In genomic region chr9:134644381-134644714, GRCh38 we compare ENCODE assay signal across 9 cellular contexts. TPM values are rescaled to one million over a fixed set of nuclear protein-coding genes. Genes with fewer than 3 reads are reported as not detected.
DNase-seq lines count a peak whose midpoint lies in the region; ATAC-seq, FAIRE-seq and TF ChIP-seq lines count a peak whose summit lies in the region.
"Not testable (repeated sequence)": the region's sequence is repeated elsewhere in the genome, so short reads cannot be mapped to it uniquely, and the experiment has no call there.
"Had no signal": no experiment of that assay in that cellular context is flagged by ENCODE, and none has a peak within 500 bp of the region (broad histone marks: within the 10 kb centered on the region; RNA-seq: fewer than 3 reads in every experiment).

No MANE protein-coding gene starts in this region.

- not testable (repeated sequence) for H4K8ac ChIP-seq in mesenchymal stem cell (ENCODE audit: low read length)

- peak overlapping the region; percentile 38 for H3K9ac ChIP-seq in mesenchymal stem cell (ENCODE audit: low read length)
- not testable (repeated sequence) for H3K9ac ChIP-seq in stomach smooth muscle (ENCODE audit: low read length in 2 of 2)

- not testable (repeated sequence) for H3K36me3 ChIP-seq in gastroesophageal sphincter; ovary; stomach smooth muscle (ENCODE audit: control insufficient read depth in 2 of 2, insufficient read depth in 2 of 2, low read length in 2 of 2)
- H3K36me3 ChIP-seq in mesenchymal stem cell (ENCODE audit: control insufficient read depth in 1 of 2, insufficient read depth in 2 of 2, low read depth in 1 of 2, low read length in 2 of 2) = peaks cover 11 to 36% of the 10 kb centered on the region in 2 experiments

- H2BK5ac ChIP-seq in mesenchymal stem cell (ENCODE audit: low read depth, low read length, poor library complexity, severe bottlenecking) = not testable (repeated sequence)

- CTCF ChIA-PET in A549 (lab: Yijun Ruan, JAX) = interaction anchor here (1.0 to 4.0 kb wide), 5 partner anchors 11 to 196 kb away, joined by 3 to 41 read pairs (median 4); no protein-coding TSS in a partner anchor

- FAIRE-seq in A549 (lab: Jason Lieb, UNC) = not testable (repeated sequence)

- not testable (repeated sequence) for H3K23ac ChIP-seq in mesenchymal stem cell (ENCODE audit: low read length in 2 of 2)

- not testable (repeated sequence) for TF ChIP-seq EP300 in A549 (IDR thresholded peaks at IDR 0.05); gastroesophageal sphincter (IDR thresholded peaks at IDR 0.05); ovary (IDR thresholded peaks at IDR 0.05)

- not testable (repeated sequence) for H3K4ac ChIP-seq in mesenchymal stem cell (ENCODE audit: low read depth in 1 of 2, low read length in 2 of 2)

- not testable (repeated sequence) for ATAC-seq in A549, gastroesophageal sphincter

- WGBS in A549 (ENCODE audit: missing lambda C conversion rate) = 0% methylated on average over 2 of the region's 15 CpGs
- WGBS in gastroesophageal sphincter (ENCODE audit: low coverage in 1 of 2), 2 donors = no CpG with 5 or more reads among the region's 15 CpGs
- WGBS in mesenchymal stem cell = 69% methylated on average over 7 of the region's 15 CpGs
- 1 to 20% (median 7%) methylated on average over 10 to 12 of the region's 15 CpGs for WGBS in ovary, 3 donors

- H3K27ac ChIP-seq in A549 (peak overlapping the region; percentile 72 to 93), gastroesophageal sphincter (peak overlapping the region; percentile 49 to 100 (median 92)), mesenchymal stem cell (ENCODE audit: low read length, poor library complexity, severe bottlenecking) (peak overlapping the region; percentile 90), stomach smooth muscle (ENCODE audit: low read length) (peak overlapping the region; percentile 77)
- not testable (repeated sequence) for H3K27ac ChIP-seq in ovary

- not testable (repeated sequence) for TF ChIP-seq CTCF in A549 (IDR thresholded peaks at IDR 0.05); HFF-Myc (IDR thresholded peaks at IDR 0.05; ENCODE audit: low read depth, low read length, missing control alignments); WI38 (IDR thresholded peaks at IDR 0.05; ENCODE audit: low read depth, low read length); choroid plexus epithelial cell (conservative IDR thresholded peaks at IDR 0.05; ENCODE audit: low read depth, low read length); gastroesophageal sphincter (IDR thresholded peaks at IDR 0.05); ovary (IDR thresholded peaks at IDR 0.05)

- H3K18ac ChIP-seq in mesenchymal stem cell (ENCODE audit: low read depth in 1 of 2, low read length in 2 of 2) = not testable (repeated sequence)

- H2AK5ac ChIP-seq in mesenchymal stem cell (ENCODE audit: low read length, severe bottlenecking) = not testable (repeated sequence)

- TF ChIP-seq POLR2A in A549 (IDR thresholded peaks at IDR 0.05; ENCODE audit: low read length); gastroesophageal sphincter (IDR thresholded peaks at IDR 0.05); ovary (IDR thresholded peaks at IDR 0.05): not testable (repeated sequence)

- H3K9me3 ChIP-seq in A549; gastroesophageal sphincter; mesenchymal stem cell (ENCODE audit: control insufficient read depth, low read length); ovary; stomach smooth muscle (ENCODE audit: control insufficient read depth in 2 of 2, low read length in 2 of 2): not testable (repeated sequence)

- POLR2A ChIA-PET in A549 (lab: Yijun Ruan, JAX) = not testable (repeated sequence)

- H3K4me3 ChIP-seq in A549 = peak overlapping the region; percentile 73
- peak overlapping the region; percentile 43 for H3K4me3 ChIP-seq in HFF-Myc (replicated peaks; ENCODE audit: low read depth, low read length)
- peak overlapping the region; percentile 57 for H3K4me3 ChIP-seq in WI38 (ENCODE audit: low read depth, low read length)
- peak overlapping the region; percentile 66 for H3K4me3 ChIP-seq in choroid plexus epithelial cell (ENCODE audit: low read depth, low read length)
- H3K4me3 ChIP-seq in gastroesophageal sphincter = peak overlapping the region; percentile 17 to 94
- peak overlapping the region in 1 of 2 experiments; percentile 75 for H3K4me3 ChIP-seq in mesenchymal stem cell (ENCODE audit: insufficient read depth in 1 of 2, low read depth in 1 of 2, low read length in 2 of 2)
- H3K4me3 ChIP-seq in ovary = peak overlapping the region; percentile 42
- H3K4me3 ChIP-seq in stomach smooth muscle (ENCODE audit: low read length in 2 of 2) = peak overlapping the region; percentile 50 to 73

- H3K27me3 ChIP-seq in gastroesophageal sphincter; mesenchymal stem cell (ENCODE audit: control insufficient read depth in 1 of 2, insufficient read depth in 1 of 2, low read length in 2 of 2); ovary; stomach smooth muscle (ENCODE audit: control insufficient read depth in 1 of 2, insufficient read depth in 2 of 2, low read length in 2 of 2): not testable (repeated sequence)

- not testable (repeated sequence) for H2BK120ac ChIP-seq in mesenchymal stem cell (ENCODE audit: low read depth, low read length)

- not testable (repeated sequence) for DNase-seq in A549 (ENCODE audit: low read depth in 1 of 2, low spot score in 1 of 2); HFF-Myc (ENCODE audit: extremely low read depth, low read depth); choroid plexus epithelial cell (ENCODE audit: low read depth); mesenchymal stem cell
- peak in 1 of 5 donors; percentile 55 for DNase-seq in ovary

- H3K79me1 ChIP-seq in mesenchymal stem cell (replicated peaks; ENCODE audit: low read length, poor library complexity, severe bottlenecking) = not testable (repeated sequence)

- H2BK15ac ChIP-seq in mesenchymal stem cell (ENCODE audit: low read depth, poor library complexity, severe bottlenecking) = not testable (repeated sequence)

- H3K4me1 ChIP-seq in A549 (peaks cover 64% of the 10 kb centered on the region), gastroesophageal sphincter (peaks cover 4 to 81% (median 50%) of the 10 kb centered on the region in 3 donors), mesenchymal stem cell (ENCODE audit: control insufficient read depth, insufficient read depth, low read depth, low read length) (peaks cover 48% of the 10 kb centered on the region), ovary (ENCODE audit: insufficient read depth) (peaks cover 23% of the 10 kb centered on the region), stomach smooth muscle (ENCODE audit: control insufficient read depth, insufficient read depth, low read length) (peaks cover 75% of the 10 kb centered on the region)

- H2BK12ac ChIP-seq in mesenchymal stem cell (ENCODE audit: low read length in 2 of 2) = not testable (repeated sequence)

- H3K14ac ChIP-seq in mesenchymal stem cell (ENCODE audit: low read length in 2 of 2) = not testable (repeated sequence)

- not testable (repeated sequence) for H2AFZ ChIP-seq in mesenchymal stem cell (ENCODE audit: low read depth, low read length)

- H4K91ac ChIP-seq in mesenchymal stem cell (ENCODE audit: low read length) = not testable (repeated sequence)

- intact Hi-C loops in ovary (cut with DNase I) = loop anchor here in 3 of 4 donors (5.0 to 10.0 kb wide), 4 partner anchors 93 to 470 kb away; partner anchors contain the start of gene RXRA (in 1 of the 3)

- TF ChIP-seq RAD21 in A549 (conservative IDR thresholded peaks at IDR 0.05 in 1 of 2, IDR thresholded peaks at IDR 0.05 in 1 of 2) = not testable (repeated sequence)

- H3K4me2 ChIP-seq in A549 (peak overlapping the region; percentile 94), mesenchymal stem cell (ENCODE audit: low read length, poor library complexity, severe bottlenecking) (peak overlapping the region; percentile 39)

RNA-seq across cellular contexts. Expression of gene COL5A1, which starts 2.7 kb away (rescaled TPM):
- polyA plus RNA-seq in A549 (2011; rRNA removed) = 15.2 and 16.1 TPM in 2 replicates
- polyA plus RNA-seq in A549 (2012; cell fraction: cytosol; rRNA removed) = 19.4 and 22.8 TPM in 2 replicates
- 109 and 117 TPM in 2 replicates for polyA plus RNA-seq in A549 (2012; cell fraction: nucleus; rRNA removed)
- polyA plus RNA-seq in A549 (2017; fragmentation: RNase III; extraction: RNeasy Plus Mini Kit Qiagen cat#74134 plus additional on column Dnase treatment) = 50.7 to 72.3 TPM (median 67.5 TPM) in 3 replicates
- polyA minus RNA-seq in A549 (2011; rRNA and poly(A)+ RNA removed) = 18.7 and 27.1 TPM in 2 replicates
- total RNA-seq in gastroesophageal sphincter = 10 to 100 TPM; 48.5 to 86.4 (median 74.9) TPM
- polyA plus RNA-seq in mesenchymal stem cell (2013, experiment 1 of 2) = 754 TPM
- 709 TPM for polyA plus RNA-seq in mesenchymal stem cell (2013, experiment 2 of 2)
- total RNA-seq in ovary = 100 to 1,000 TPM in 1 of 7 donors, 10 to 100 TPM in 6; 28.1 to 117 (median 58.6) TPM
- polyA plus RNA-seq in ovary = 10 to 100 TPM; 37.4 to 54.6 TPM
- polyA plus RNA-seq: neural cell had no signal
